Comparison of ENCODE assay signal across 23 cellular contexts in the genomic region with DNA sequence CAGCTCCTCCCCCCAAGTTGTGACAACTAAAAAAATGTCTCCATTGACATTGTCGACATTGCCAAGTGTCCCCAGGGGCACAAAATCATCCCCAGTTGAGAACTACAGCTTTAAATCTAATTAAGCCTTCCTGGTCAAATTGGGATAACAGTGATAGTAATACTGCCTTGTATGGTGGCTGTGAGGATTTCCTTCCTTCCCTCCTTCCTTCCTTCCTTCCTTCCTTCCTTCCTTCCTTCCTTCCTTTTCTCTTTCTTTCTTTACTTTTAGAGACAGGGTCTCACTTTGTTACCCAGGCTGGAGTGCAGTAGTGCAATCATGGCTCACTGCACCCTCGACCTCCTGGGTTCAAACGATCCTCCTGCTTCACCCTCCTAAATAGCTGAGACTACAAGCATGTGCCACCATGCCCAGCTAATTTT.
"Had no signal": no experiment of that assay in that cellular context is flagged by ENCODE, and none has a peak within 500 bp of the region (broad histone marks: within the 10 kb centered on the region; RNA-seq: fewer than 3 reads in every experiment).

No MANE protein-coding gene starts in this region.

- H3K27me3 ChIP-seq: dorsolateral prefrontal cortex, heart left ventricle, sigmoid colon, upper lobe of right lung, uterus had no signal

- H3K4me1 ChIP-seq: heart left ventricle, parathyroid adenoma, sigmoid colon, tibial nerve, upper lobe of right lung, uterus had no signal

- H3K4me2 ChIP-seq: hepatocyte had no signal

- DNase-seq: cerebellar nuclear complex; cortex of kidney; dorsolateral prefrontal cortex; effector CD4-positive, alpha-beta T cell; heart left ventricle; kidney; mesenchymal stem cell; natural killer cell; right cardiac atrium; sigmoid colon; stimulated activated CD4-positive, alpha-beta T cell treated with anti-CD3 and anti-CD28 coated beads, Interleukin-2, amount 100 ng/mL, for 24 hours; stimulated activated CD4-positive, alpha-beta T cell treated with anti-CD3 and anti-CD28 coated beads, Interleukin-4, amount 100 ng/mL, for 24 hours; stimulated activated naive B cell treated with anti-CD40 and anti-IgM and Interleukin-4, amounts not matched to agents 10 μg/mL and 1 μg/mL and 100 μg/mL, for 72 hours; upper lobe of right lung; uterus had no signal

- H3K9me3 ChIP-seq: sigmoid colon, thoracic aorta, upper lobe of right lung, uterus had no signal

- H3K9me3 Mint-ChIP-seq: stimulated activated naive CD8-positive, alpha-beta T cell treated with anti-CD3 and anti-CD28 coated beads, Interleukin-15, Interleukin-2, amounts not matched to agents 100 ng/mL and 50 ng/mL, for 24 hours had no signal

- H3K27me3 Mint-ChIP-seq: stimulated activated naive B cell treated with anti-CD40 and anti-IgM and Interleukin-4, amounts not matched to agents 10 μg/mL and 1 μg/mL and 100 μg/mL, for 72 hours; stimulated activated naive CD8-positive, alpha-beta T cell treated with anti-CD3 and anti-CD28 coated beads, Interleukin-15, Interleukin-2, amounts not matched to agents 100 ng/mL and 50 ng/mL, for 24 hours had no signal

- H3K36me3 ChIP-seq: heart left ventricle, sigmoid colon, thoracic aorta, tibial nerve, upper lobe of right lung, uterus had no signal

- H3K4me3 ChIP-seq: dorsolateral prefrontal cortex, heart left ventricle, hepatocyte, lung, sigmoid colon, thoracic aorta, tibial nerve, upper lobe of right lung, uterus had no signal

- H3K36me3 Mint-ChIP-seq: natural killer cell; stimulated activated naive B cell treated with anti-CD40 and anti-IgM and Interleukin-4, amounts not matched to agents 10 μg/mL and 1 μg/mL and 100 μg/mL, for 72 hours had no signal

- ATAC-seq: heart left ventricle, left lobe of liver, natural killer cell, right cardiac atrium, upper lobe of right lung had no signal

- H3K27ac ChIP-seq: dorsolateral prefrontal cortex, hepatocyte, parathyroid adenoma, sigmoid colon, thoracic aorta, tibial nerve, upper lobe of right lung, uterus had no signal

- H3K79me2 ChIP-seq: hepatocyte, parathyroid adenoma had no signal

- H3K27ac Mint-ChIP-seq: natural killer cell; progenitor cell of endocrine pancreas; stimulated activated naive B cell treated with anti-CD40 and anti-IgM and Interleukin-4, amounts not matched to agents 10 μg/mL and 1 μg/mL and 100 μg/mL, for 72 hours; stimulated activated naive CD8-positive, alpha-beta T cell treated with anti-CD3 and anti-CD28 coated beads, Interleukin-15, Interleukin-2, amounts not matched to agents 100 ng/mL and 50 ng/mL, for 24 hours had no signal

- H3K9ac ChIP-seq: parathyroid adenoma had no signal

- H3K4me3 Mint-ChIP-seq: natural killer cell; stimulated activated naive B cell treated with anti-CD40 and anti-IgM and Interleukin-4, amounts not matched to agents 10 μg/mL and 1 μg/mL and 100 μg/mL, for 72 hours; stimulated activated naive CD8-positive, alpha-beta T cell treated with anti-CD3 and anti-CD28 coated beads, Interleukin-15, Interleukin-2, amounts not matched to agents 100 ng/mL and 50 ng/mL, for 24 hours had no signal
